Comparison of ENCODE assay signal across 17 cellular contexts in the genomic region with DNA sequence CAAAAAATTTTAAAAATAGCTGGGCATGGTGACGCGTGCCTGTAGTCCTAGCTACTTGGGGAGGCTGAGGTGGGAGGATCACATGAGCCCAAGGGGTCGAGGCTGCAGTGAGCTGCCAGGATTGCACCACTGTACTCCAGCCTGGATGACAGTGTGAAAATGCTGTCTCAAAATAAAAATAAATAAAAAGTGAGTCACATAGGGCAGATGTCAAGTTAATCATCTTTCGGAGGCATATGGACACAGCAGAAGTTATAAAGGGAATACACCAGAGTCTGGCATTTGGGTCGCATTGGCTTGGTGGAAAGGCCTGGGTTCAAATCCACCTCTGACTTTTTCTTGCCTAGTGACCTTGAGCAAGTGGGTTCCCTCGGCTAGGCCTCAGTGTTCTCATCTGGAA.
"Had no signal": no experiment of that assay in that cellular context is flagged by ENCODE, and none has a peak within 500 bp of the region (broad histone marks: within the 10 kb centered on the region; RNA-seq: fewer than 3 reads in every experiment).

No MANE protein-coding gene starts in this region.

- H3K4me1 ChIP-seq: pancreas had no signal

- H3K36me3 Mint-ChIP-seq: activated naive CD8-positive, alpha-beta T cell treated with anti-CD3 and anti-CD28 coated beads, Interleukin-2, amount 10 ng/mL, durations not matched to agents 7 days and 5 days had no signal

- H2AFZ ChIP-seq: neural progenitor cell had no signal

- H3K4me3 ChIP-seq: cardiac muscle cell, coronary artery, lung, neural progenitor cell, pancreas had no signal

- H3K36me3 ChIP-seq: cardiac muscle cell, neural progenitor cell, pancreas had no signal

- H3K27me3 ChIP-seq: cardiac muscle cell, neural progenitor cell, pancreas had no signal

- FAIRE-seq: endothelial cell of umbilical vein, pancreas, TTC549 had no signal

- H3K4me1 Mint-ChIP-seq: T-helper 17 cell had no signal

- H3K27ac ChIP-seq: cardiac muscle cell, coronary artery, neural progenitor cell, pancreas had no signal

- H3K4me2 ChIP-seq: neural progenitor cell had no signal

- H3K4me3 Mint-ChIP-seq: activated naive CD8-positive, alpha-beta T cell treated with anti-CD3 and anti-CD28 coated beads, Interleukin-2, amount 10 ng/mL, durations not matched to agents 7 days and 5 days; activated T-cell treated with anti-CD3 and anti-CD28 coated beads, Interleukin-2, amount 50 U/mL, for 24 hours; neural progenitor cell; T-helper 17 cell had no signal

- H3K27ac Mint-ChIP-seq: activated naive CD8-positive, alpha-beta T cell treated with anti-CD3 and anti-CD28 coated beads, Interleukin-2, amount 10 ng/mL, durations not matched to agents 7 days and 5 days; activated T-cell treated with anti-CD3 and anti-CD28 coated beads, Interleukin-2, amount 50 U/mL, for 24 hours; neural progenitor cell; T-helper 17 cell had no signal

- H3K9me3 ChIP-seq: pancreas had no signal

- DNase-seq: activated naive CD8-positive, alpha-beta T cell treated with anti-CD3 and anti-CD28 coated beads, Interleukin-2, amount 10 ng/mL, durations not matched to agents 7 days and 5 days; activated T-cell treated with anti-CD3 and anti-CD28 coated beads, Interleukin-2, amount 50 U/mL, for 24 hours; aorta; effector CD4-positive, alpha-beta T cell; hippocampal formation; left colon; midbrain; pancreas; retina; stimulated activated CD4-positive, alpha-beta T cell treated with anti-CD3 and anti-CD28 coated beads, Interleukin-15, amount 100 ng/mL, for 24 hours; T-helper 17 cell had no signal
